15 cellular contexts compared by ENCODE assay signal in the genomic region with DNA sequence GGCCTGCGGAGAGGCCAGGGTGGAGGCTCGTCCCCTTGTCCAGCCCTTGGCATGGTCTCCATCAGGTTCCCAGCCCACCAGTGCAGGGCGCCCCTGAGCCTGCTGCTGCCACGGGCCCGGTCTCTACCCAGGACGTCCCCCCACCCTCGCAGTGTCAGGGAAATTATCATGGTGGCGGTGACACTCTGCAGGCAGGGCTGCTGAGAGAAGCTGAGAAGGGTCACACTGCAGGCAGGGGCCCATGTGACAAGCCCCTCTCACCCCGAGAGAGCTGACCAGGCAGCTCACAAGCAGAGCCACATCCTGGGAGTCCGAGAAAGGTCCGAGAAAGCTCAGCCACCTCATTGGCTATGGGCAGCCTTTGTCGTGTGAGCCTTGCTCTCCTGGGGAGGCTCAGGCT. TPM values are rescaled to one million over a fixed set of nuclear protein-coding genes. Genes with fewer than 3 reads are reported as not detected.
"Had no signal": no experiment of that assay in that cellular context is flagged by ENCODE, and none has a peak within 500 bp of the region (broad histone marks: within the 10 kb centered on the region; RNA-seq: fewer than 3 reads in every experiment).

No MANE protein-coding gene starts in this region.

RNA-seq across cellular contexts. Expression of a gene that starts 4.9 kb away (rescaled TPM):
- total RNA-seq: activated B cell treated with CpG ODN at 0.5 μM for 24 hours; activated CD4-positive, alpha-beta memory T cell treated with anti-CD3 and anti-CD28 coated beads for 36 hours; activated CD4-positive, alpha-beta memory T cell treated with anti-CD3 and anti-CD28 coated beads, Interleukin-2, amount 10 ng/mL, durations not matched to agents 7 days and 5 days; activated CD4-positive, alpha-beta T cell treated with anti-CD3 and anti-CD28 coated beads for 36 hours; activated CD4-positive, alpha-beta T cell treated with anti-CD3 and anti-CD28 coated beads, Interleukin-2, amount 10 ng/mL, durations not matched to agents 24 days and 14 days; activated CD4-positive, alpha-beta T cell treated with anti-CD3 and anti-CD28 coated beads, Interleukin-2, amount 10 ng/mL, durations not matched to agents 7 days and 5 days; activated CD8-positive, alpha-beta memory T cell treated with anti-CD3 and anti-CD28 coated beads for 36 hours; activated CD8-positive, alpha-beta memory T cell treated with anti-CD3 and anti-CD28 coated beads, Interleukin-2, amount 10 ng/mL, durations not matched to agents 7 days and 5 days; activated CD8-positive, alpha-beta T cell treated with anti-CD3 and anti-CD28 coated beads for 36 hours; activated CD8-positive, alpha-beta T cell treated with anti-CD3 and anti-CD28 coated beads, Interleukin-2, amount 10 ng/mL, durations not matched to agents 7 days and 5 days; T-cell; T-helper 1 cell treated with Interleukin-12 subunit alpha and Interleukin-12 subunit beta and Interleukin-4 antibody, amounts not matched to agents 30 ng/mL and 1 ng/mL, for 36 hours; T-helper 17 cell; T-helper 2 cell treated with Interferon-gamma antibody and Interleukin-4, amounts not matched to agents 100 ng/mL and 5 ng/mL, for 36 hours; WTC11 had no signal
